Comparison of ENCODE assay signal across 18 cellular contexts in the genomic region with DNA sequence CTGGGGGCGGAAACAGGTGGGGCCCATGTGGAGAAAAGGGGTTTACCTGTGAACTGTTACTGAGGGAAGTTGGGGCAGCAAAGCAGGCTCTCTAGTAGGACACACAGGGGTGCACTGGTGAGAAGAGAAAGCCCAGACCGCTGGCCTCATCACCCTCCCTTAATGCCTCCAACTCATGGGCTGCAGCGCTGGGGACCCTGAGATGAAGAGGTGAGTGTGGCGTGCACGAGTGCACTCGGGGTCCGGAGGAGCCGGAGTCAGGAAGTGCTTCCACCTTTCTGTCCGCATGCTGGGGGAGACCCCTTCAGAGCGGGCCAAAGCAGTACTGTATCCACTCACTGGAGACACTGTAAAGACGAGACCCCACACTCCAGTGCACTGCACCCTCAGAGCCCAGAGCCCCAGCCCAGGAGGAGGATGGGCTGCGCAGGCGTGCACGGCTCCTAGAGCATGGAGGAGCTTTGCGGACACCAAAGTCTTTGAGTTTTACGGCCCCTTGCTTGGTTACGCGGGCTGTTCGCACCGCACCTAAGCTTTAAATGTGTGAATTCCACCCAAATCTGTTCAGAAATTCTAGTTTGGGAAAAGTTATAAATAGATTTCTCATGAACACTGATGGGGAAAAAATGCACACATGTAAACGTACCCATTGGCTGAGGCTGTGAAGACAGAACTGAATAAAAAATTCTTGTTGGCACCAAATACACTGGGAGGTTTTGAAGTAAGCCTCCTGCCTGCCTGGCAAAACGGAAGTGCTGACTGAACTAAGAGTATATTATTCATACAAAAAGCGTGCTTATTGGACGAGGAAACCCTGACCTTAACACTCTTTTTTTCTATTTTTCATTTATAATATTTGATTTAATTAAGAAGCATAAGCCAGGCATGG. TPM values are rescaled to one million over a fixed set of nuclear protein-coding genes. Genes with fewer than 3 reads are reported as not detected.
DNase-seq lines count a peak whose midpoint lies in the region; ATAC-seq, FAIRE-seq and TF ChIP-seq lines count a peak whose summit lies in the region.
"Had no signal": no experiment of that assay in that cellular context is flagged by ENCODE, and none has a peak within 500 bp of the region (broad histone marks: within the 10 kb centered on the region; RNA-seq: fewer than 3 reads in every experiment).

No MANE protein-coding gene starts in this region.

- H3K27me3 Mint-ChIP-seq in GM23338 (ENCODE audit: insufficient read depth, low read depth, poor library complexity), result peaks cover 4% of the 10 kb centered on the region
- H3K27me3 Mint-ChIP-seq in CD8-positive, alpha-beta memory T cell, result peaks cover 0 to 18% of the 10 kb centered on the region in 2 donors
- H3K27me3 Mint-ChIP-seq: CD4-positive, alpha-beta T cell; IgD-negative memory B cell had no signal

- no peaks in the 10 kb centered on the region for H3K79me2 ChIP-seq in GM23338 (replicated peaks; ENCODE audit: insufficient read depth)

- H3K36me3 ChIP-seq in GM23338 (ENCODE audit: insufficient read depth), result no peaks in the 10 kb centered on the region
- no peaks in the 10 kb centered on the region for H3K36me3 ChIP-seq in ascending aorta
- no peaks in the 10 kb centered on the region for H3K36me3 ChIP-seq in thoracic aorta
- H3K36me3 ChIP-seq in CD8-positive, alpha-beta memory T cell (ENCODE audit: insufficient read depth, low read length), result no peaks in the 10 kb centered on the region

- no peaks in the 10 kb centered on the region for H3K4me1 ChIP-seq in GM23338 (ENCODE audit: insufficient read depth)
- H3K4me1 ChIP-seq in ascending aorta, result no peaks in the 10 kb centered on the region
- peaks cover 25% of the 10 kb centered on the region for H3K4me1 ChIP-seq in foreskin keratinocyte
- H3K4me1 ChIP-seq in thoracic aorta (ENCODE audit: control insufficient read depth in 1 of 2, low read depth in 2 of 2), result peaks cover 3 to 6% of the 10 kb centered on the region in 2 donors
- H3K4me1 ChIP-seq in CD8-positive, alpha-beta memory T cell (ENCODE audit: insufficient read depth, low read length), result no peaks in the 10 kb centered on the region

- H3K9me3 ChIP-seq in ascending aorta, result no peaks in the 10 kb centered on the region
- no peaks in the 10 kb centered on the region for H3K9me3 ChIP-seq in thoracic aorta
- H3K9me3 ChIP-seq in CD8-positive, alpha-beta memory T cell (ENCODE audit: low read length), result no peaks in the 10 kb centered on the region

- H2AFZ ChIP-seq in GM23338, result peak overlapping the region; percentile 85

- H3K27ac ChIP-seq in GM23338 (ENCODE audit: low read depth), result no peak overlapping the region
- peak overlapping the region; percentile 24 to 31 for H3K27ac ChIP-seq in ascending aorta
- peak overlapping the region; percentile 96 for H3K27ac ChIP-seq in foreskin keratinocyte
- peak overlapping the region; percentile 53 to 60 for H3K27ac ChIP-seq in thoracic aorta
- H3K27ac ChIP-seq in CD8-positive, alpha-beta memory T cell (ENCODE audit: low read depth, low read length), result no peak overlapping the region

- no peak overlapping the region for H3K4me3 ChIP-seq in GM23338
- H3K4me3 ChIP-seq in ascending aorta, result no peak overlapping the region
- no peak overlapping the region for H3K4me3 ChIP-seq in thoracic aorta
- H3K4me3 ChIP-seq in CD8-positive, alpha-beta memory T cell (ENCODE audit: low read length), result no peak overlapping the region

- H3K9me3 Mint-ChIP-seq in GM23338, result no peaks in the 10 kb centered on the region
- H3K9me3 Mint-ChIP-seq in CD8-positive, alpha-beta memory T cell, result no peaks in the 10 kb centered on the region
- H3K9me3 Mint-ChIP-seq: CD4-positive, alpha-beta T cell; IgD-negative memory B cell had no signal

- POLR2A ChIA-PET in CD8-positive, alpha-beta memory T cell (lab: Charles Lee), result no interaction called here

- no peak overlapping the region for H3K4me3 Mint-ChIP-seq in GM23338
- H3K4me3 Mint-ChIP-seq in CD8-positive, alpha-beta memory T cell, result no peak overlapping the region
- H3K4me3 Mint-ChIP-seq: CD4-positive, alpha-beta T cell had no signal

- CTCF ChIA-PET in CD8-positive, alpha-beta memory T cell (lab: Charles Lee), result no interaction called here

- FAIRE-seq in GM12891 (lab: Jason Lieb, UNC), result no peak
- FAIRE-seq: A204.1 had no signal

- H3K9me2 ChIP-seq in GM23338 (ENCODE audit: insufficient read depth), result no peaks in the 10 kb centered on the region

- TF ChIP-seq CTCF in GM23338 (conservative IDR thresholded peaks at IDR 0.05; ENCODE audit: low read depth in 2 of 2) (no peak), ascending aorta (IDR thresholded peaks at IDR 0.05) (no peak), foreskin keratinocyte (conservative IDR thresholded peaks at IDR 0.05) (no peak), thoracic aorta (IDR thresholded peaks at IDR 0.05) (no peak)

- no peaks in the 10 kb centered on the region for H3K36me3 Mint-ChIP-seq in GM23338 (ENCODE audit: low read depth)
- H3K36me3 Mint-ChIP-seq in CD8-positive, alpha-beta memory T cell, result no peaks in the 10 kb centered on the region

- ATAC-seq in GM23338 (no peak), foreskin keratinocyte (no peak), thoracic aorta (ENCODE audit: insufficient number of reproducible peaks, low FRiP score, low read depth) (peak; percentile 67), HG03280 (IDR thresholded peaks at IDR 0.05; ENCODE audit: unreplicated experiment) (no peak), SK-N-SH treated with all-trans-retinoic acid at 6 μM for 48 hours (no peak)

- H3K27me3 ChIP-seq in GM23338 (ENCODE audit: insufficient read depth) (no peaks in the 10 kb centered on the region), ascending aorta (no peaks in the 10 kb centered on the region), foreskin keratinocyte (no peaks in the 10 kb centered on the region), thoracic aorta (replicated peaks; ENCODE audit: insufficient read depth) (no peaks in the 10 kb centered on the region)
- H3K27me3 ChIP-seq in CD8-positive, alpha-beta memory T cell (ENCODE audit: insufficient read depth, low read length, poor library complexity, severe bottlenecking), result no peaks in the 10 kb centered on the region

- intact Hi-C loops in ascending aorta (cut with DNase I), result no loop called here

- no peak overlapping the region for H3K27ac Mint-ChIP-seq in GM23338
- H3K27ac Mint-ChIP-seq in CD8-positive, alpha-beta memory T cell, result no peak overlapping the region
- H3K27ac Mint-ChIP-seq: CD4-positive, alpha-beta T cell; IgD-negative memory B cell had no signal

- H3K4me2 ChIP-seq in GM23338, result no peak overlapping the region

- H3K4me1 Mint-ChIP-seq in GM23338, result no peaks in the 10 kb centered on the region
- H3K4me1 Mint-ChIP-seq in CD8-positive, alpha-beta memory T cell, result no peaks in the 10 kb centered on the region
- H3K4me1 Mint-ChIP-seq: IgD-negative memory B cell had no signal

- no peaks in the 10 kb centered on the region for H3F3A ChIP-seq in GM23338 (replicated peaks; ENCODE audit: low read depth)

- TF ChIP-seq POLR2A in GM12891 (IDR thresholded peaks at IDR 0.05; ENCODE audit: low read depth, low read length), result no peak

- H4K20me1 ChIP-seq in GM23338 (replicated peaks; ENCODE audit: insufficient read depth), result no peaks in the 10 kb centered on the region

- no peak for DNase-seq in GM23338 (ENCODE audit: low spot score)
- peak in 1 of 2 donors; percentile 59 for DNase-seq in ascending aorta (ENCODE audit: low spot score in 2 of 2)
- no peak for DNase-seq in foreskin keratinocyte
- no peak for DNase-seq in thoracic aorta (ENCODE audit: low spot score)
- no peak for DNase-seq in CD8-positive, alpha-beta memory T cell
- no peak for DNase-seq in GM12891 (ENCODE audit: insufficient read length, low spot score)
- DNase-seq: CD4-positive, alpha-beta T cell; DMS53; NCI-H1092 treated with DMSO at 0.1 percent for 48 hours; NCI-H146; NCI-H2081 treated with DMSO at 0.1 percent for 48 hours; NCI-H446 treated with DMSO at 0.1 percent for 48 hours; NCI-H69; SIG-M5 had no signal

TF ChIP-seq in GM12891, 5 proteins besides CTCF, POLR2A, EP300 and RAD21:
- no peak for TF ChIP-seq POLR2AphosphoS5 (IDR thresholded peaks at IDR 0.05; ENCODE audit: low read depth, low read length)
- no peak for TF ChIP-seq POU2F2 (IDR thresholded peaks at IDR 0.05; ENCODE audit: low read depth, low read length)
- no peak for TF ChIP-seq SPI1 (IDR thresholded peaks at IDR 0.05; ENCODE audit: low read depth, low read length)
- TF ChIP-seq TAF1 (IDR thresholded peaks at IDR 0.05; ENCODE audit: low read depth, low read length), result no peak
- no peak for TF ChIP-seq PAX5 (IDR thresholded peaks at IDR 0.05; ENCODE audit: insufficient read depth, low read length, severe bottlenecking)
TF ChIP-seq in GM12891: peak in this region for 0.

TF ChIP-seq in SK-N-SH treated with all-trans-retinoic acid at 6 μM for 48 hours, 23 proteins besides CTCF, POLR2A, EP300 and RAD21 (continues in another document):
- TF ChIP-seq CSDC2 (CRISPR knock-in tag; IDR thresholded peaks at IDR 0.05), result no peak
- TF ChIP-seq TOX (CRISPR knock-in tag; IDR thresholded peaks at IDR 0.05; ENCODE audit: borderline replicate concordance), result no peak
- TF ChIP-seq ESRRG (CRISPR knock-in tag; IDR thresholded peaks at IDR 0.05), result no peak
- no peak for TF ChIP-seq ZC3H10 (CRISPR knock-in tag; IDR thresholded peaks at IDR 0.05)

RNA-seq across cellular contexts. Expression of a gene that starts 45.4 kb away (rescaled TPM):
- total RNA-seq in GM23338 (2014; rRNA removed; shearing (Covaris generic)), result 79.4 and 91.9 TPM in 2 replicates
- polyA plus RNA-seq in GM23338 (2016; fragmentation: Nextera tagmentation; extraction: Ambion mirVana) (18.1 and 18.7 TPM in 2 replicates), foreskin keratinocyte (53.3 and 58.5 TPM in 2 replicates)
- total RNA-seq in ascending aorta (34.4 TPM), foreskin keratinocyte (142 and 147 TPM in 2 replicates), thoracic aorta (100 to 1,000 TPM in 1 of 2 donors, 10 to 100 TPM in 1; 89.3 to 121 TPM)
- 10 to 100 TPM; 58.4 to 59.9 TPM for total RNA-seq in CD8-positive, alpha-beta memory T cell
- 17.2 TPM for polyA plus RNA-seq in CD8-positive, alpha-beta memory T cell
- polyA plus RNA-seq in GM12891 (2012; ENCODE audit: low read depth, missing spikeins), result 14.3 TPM

RNA-seq across cellular contexts. Expression of a gene that starts 48.4 kb away (rescaled TPM):
- total RNA-seq in GM23338 (2014; rRNA removed; shearing (Covaris generic)), result 18.8 and 33.8 TPM in 2 replicates
- polyA plus RNA-seq in GM23338 (2016; fragmentation: Nextera tagmentation; extraction: Ambion mirVana) (34.0 and 46.1 TPM in 2 replicates), foreskin keratinocyte (19.1 and 23.9 TPM in 2 replicates)
- total RNA-seq in ascending aorta (36.8 TPM), foreskin keratinocyte (35.2 and 51.7 TPM in 2 replicates), thoracic aorta (100 to 1,000 TPM in 1 of 2 donors, 10 to 100 TPM in 1; 92.9 to 110 TPM)
- 1 to 10 TPM in 1 of 2 experiments, under 1 TPM in 1; 0.57 to 1.1 TPM for total RNA-seq in CD8-positive, alpha-beta memory T cell
- 4.7 TPM for polyA plus RNA-seq in CD8-positive, alpha-beta memory T cell
- 10.6 TPM for polyA plus RNA-seq in GM12891 (2012; ENCODE audit: low read depth, missing spikeins)

Comparison
In these comparisons a context has a peak if more than half of its experiments do, and no peak if none do; other contexts are left out.
1. H3K27ac ChIP-seq: peak in ascending aorta (2 of 2), foreskin keratinocyte (single experiment) and thoracic aorta (2 of 2); none in GM23338 (single experiment) and CD8-positive, alpha-beta memory T cell (single experiment).